In the genomic region with DNA sequence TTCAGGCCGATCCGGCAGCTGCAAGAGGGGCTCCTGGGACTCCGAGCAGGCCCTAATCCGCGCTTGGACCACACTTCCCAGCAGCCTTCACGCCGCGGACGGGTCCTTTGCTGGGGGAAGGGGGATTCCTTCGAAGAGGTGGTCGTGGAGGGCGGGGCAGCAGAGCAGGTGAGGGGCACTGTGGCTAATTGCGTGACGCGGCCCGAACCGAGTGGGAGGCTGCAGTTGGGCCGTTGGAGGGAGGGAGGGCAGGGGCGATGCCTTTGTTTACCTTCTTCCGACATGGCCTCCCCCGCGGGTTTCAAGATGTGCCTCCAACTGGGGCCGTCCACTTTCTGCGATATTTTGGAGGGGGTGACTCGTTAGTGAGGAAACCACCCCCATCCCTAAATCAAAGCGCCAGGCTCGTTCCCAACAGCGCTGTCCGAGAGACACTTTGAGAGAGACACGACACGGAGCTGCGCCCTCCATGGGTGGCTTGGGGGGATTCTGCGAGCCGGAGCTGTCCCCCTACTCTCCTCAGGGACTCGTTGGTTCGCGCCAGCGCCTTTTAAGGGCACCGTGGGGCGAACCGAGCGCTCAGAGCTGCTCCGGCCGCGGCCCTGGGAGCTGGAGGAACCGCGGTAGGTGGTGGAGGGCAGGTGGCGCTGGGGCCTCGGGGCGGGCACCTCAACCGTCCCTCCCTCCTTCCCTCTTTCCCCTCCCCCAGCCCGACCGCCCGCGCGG, we compare ENCODE assay signal across 1 cellular context.
TF ChIP-seq lines count a peak whose summit lies in the region.

A gene (plus strand): TSS at position 582 of the 726 bp plus-strand sequence. CDS start 3,070 bp downstream, outside the sequence.

TF ChIP-seq in HepG2, 621 proteins besides CTCF, POLR2A, EP300 and RAD21 (continued from another document and continues in another):
- TF ChIP-seq, protein P1, sequence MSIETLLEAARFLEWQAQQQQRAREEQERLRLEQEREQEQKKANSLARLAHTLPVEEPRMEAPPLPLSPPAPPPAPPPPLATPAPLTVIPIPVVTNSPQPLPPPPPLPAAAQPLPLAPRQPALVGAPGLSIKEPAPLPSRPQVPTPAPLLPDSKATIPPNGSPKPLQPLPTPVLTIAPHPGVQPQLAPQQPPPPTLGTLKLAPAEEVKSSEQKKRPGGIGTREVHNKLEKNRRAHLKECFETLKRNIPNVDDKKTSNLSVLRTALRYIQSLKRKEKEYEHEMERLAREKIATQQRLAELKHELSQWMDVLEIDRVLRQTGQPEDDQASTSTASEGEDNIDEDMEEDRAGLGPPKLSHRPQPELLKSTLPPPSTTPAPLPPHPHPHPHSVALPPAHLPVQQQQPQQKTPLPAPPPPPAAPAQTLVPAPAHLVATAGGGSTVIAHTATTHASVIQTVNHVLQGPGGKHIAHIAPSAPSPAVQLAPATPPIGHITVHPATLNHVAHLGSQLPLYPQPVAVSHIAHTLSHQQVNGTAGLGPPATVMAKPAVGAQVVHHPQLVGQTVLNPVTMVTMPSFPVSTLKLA (IDR thresholded peaks at IDR 0.05), result no peak
- TF ChIP-seq MAZ (IDR thresholded peaks at IDR 0.05; ENCODE audit: borderline replicate concordance, low read depth, low read length) (peak; percentile 79; the same call in 1 of the 2 replicates), MAZ (CRISPR knock-in tag; IDR thresholded peaks at IDR 0.05; ENCODE audit: low read depth) (peak; percentile 83), ZNF225 (CRISPR knock-in tag; IDR thresholded peaks at IDR 0.05) (no peak), TBP (CRISPR knock-in tag; IDR thresholded peaks at IDR 0.05) (peak; percentile 80; the same call in 1 of the 2 replicates), PRPF4 (IDR thresholded peaks at IDR 0.05; ENCODE audit: low read depth, low read length, poor library complexity, severe bottlenecking) (no peak), GPN1 (CRISPR knock-in tag; IDR thresholded peaks at IDR 0.05; ENCODE audit: borderline replicate concordance) (peak; percentile 91; the same call in 1 of the 2 replicates), HMG20B (CRISPR knock-in tag; conservative IDR thresholded peaks at IDR 0.05) (no peak), SIN3B (IDR thresholded peaks at IDR 0.05; ENCODE audit: low read length) (peak; percentile 42; the same call in 1 of the 2 replicates), ZNF605 (CRISPR knock-in tag; IDR thresholded peaks at IDR 0.05) (peak; percentile 72; the same call in 1 of the 2 replicates), CCDC6 (CRISPR knock-in tag; IDR thresholded peaks at IDR 0.05) (no peak; the same call in 1 of the 2 replicates), GATAD1 (CRISPR knock-in tag; IDR thresholded peaks at IDR 0.05) (peak; percentile 67), ZNF768 (CRISPR knock-in tag; IDR thresholded peaks at IDR 0.05) (peak; percentile 79), FOSL1 (CRISPR knock-in tag; IDR thresholded peaks at IDR 0.05; ENCODE audit: borderline replicate concordance) (no peak), ZNF33B (CRISPR knock-in tag; IDR thresholded peaks at IDR 0.05) (peak; percentile 70; the same call in 1 of the 2 replicates), IKZF4 (CRISPR knock-in tag; IDR thresholded peaks at IDR 0.05; ENCODE audit: borderline replicate concordance, low read depth, not compliant biosample characterization) (no peak), MAFK (conservative IDR thresholded peaks at IDR 0.05 in 1 of 2, IDR thresholded peaks at IDR 0.05 in 1 of 2; ENCODE audit: low read length in 2 of 2) (no peak), NCOA1 (CRISPR knock-in tag; IDR thresholded peaks at IDR 0.05) (no peak), KLF6 (CRISPR knock-in tag; IDR thresholded peaks at IDR 0.05) (peak; percentile 93), ZNF296 (CRISPR knock-in tag; conservative IDR thresholded peaks at IDR 0.05) (no peak), SATB2 (CRISPR knock-in tag; IDR thresholded peaks at IDR 0.05) (no peak), CBX2 (IDR thresholded peaks at IDR 0.05; ENCODE audit: low read depth, low read length) (no peak), CBX2 (CRISPR knock-in tag; IDR thresholded peaks at IDR 0.05; ENCODE audit: low read depth) (no peak), NR2F1 (CRISPR knock-in tag; IDR thresholded peaks at IDR 0.05) (no peak), ZBTB38 (CRISPR knock-in tag; IDR thresholded peaks at IDR 0.05) (peak; percentile 67), ZNF792 (CRISPR knock-in tag; IDR thresholded peaks at IDR 0.05) (0 out of 2 replicates have a peak, but pooled peaks have one; percentile 38), ZNF329 (CRISPR knock-in tag; IDR thresholded peaks at IDR 0.05; ENCODE audit: low read depth) (0 out of 2 replicates have a peak, but pooled peaks have one; percentile 60)
- TF ChIP-seq, protein P2, sequence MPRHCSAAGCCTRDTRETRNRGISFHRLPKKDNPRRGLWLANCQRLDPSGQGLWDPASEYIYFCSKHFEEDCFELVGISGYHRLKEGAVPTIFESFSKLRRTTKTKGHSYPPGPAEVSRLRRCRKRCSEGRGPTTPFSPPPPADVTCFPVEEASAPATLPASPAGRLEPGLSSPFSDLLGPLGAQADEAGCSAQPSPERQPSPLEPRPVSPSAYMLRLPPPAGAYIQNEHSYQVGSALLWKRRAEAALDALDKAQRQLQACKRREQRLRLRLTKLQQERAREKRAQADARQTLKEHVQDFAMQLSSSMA (CRISPR knock-in tag; IDR thresholded peaks at IDR 0.05), result 0 out of 2 replicates have a peak, but pooled peaks have one; percentile 61
- TF ChIP-seq, protein P3, sequence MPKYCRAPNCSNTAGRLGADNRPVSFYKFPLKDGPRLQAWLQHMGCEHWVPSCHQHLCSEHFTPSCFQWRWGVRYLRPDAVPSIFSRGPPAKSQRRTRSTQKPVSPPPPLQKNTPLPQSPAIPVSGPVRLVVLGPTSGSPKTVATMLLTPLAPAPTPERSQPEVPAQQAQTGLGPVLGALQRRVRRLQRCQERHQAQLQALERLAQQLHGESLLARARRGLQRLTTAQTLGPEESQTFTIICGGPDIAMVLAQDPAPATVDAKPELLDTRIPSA (CRISPR knock-in tag; IDR thresholded peaks at IDR 0.05; ENCODE audit: borderline replicate concordance), result no peak; the same call in 1 of the 2 replicates
- TF ChIP-seq, protein P4, sequence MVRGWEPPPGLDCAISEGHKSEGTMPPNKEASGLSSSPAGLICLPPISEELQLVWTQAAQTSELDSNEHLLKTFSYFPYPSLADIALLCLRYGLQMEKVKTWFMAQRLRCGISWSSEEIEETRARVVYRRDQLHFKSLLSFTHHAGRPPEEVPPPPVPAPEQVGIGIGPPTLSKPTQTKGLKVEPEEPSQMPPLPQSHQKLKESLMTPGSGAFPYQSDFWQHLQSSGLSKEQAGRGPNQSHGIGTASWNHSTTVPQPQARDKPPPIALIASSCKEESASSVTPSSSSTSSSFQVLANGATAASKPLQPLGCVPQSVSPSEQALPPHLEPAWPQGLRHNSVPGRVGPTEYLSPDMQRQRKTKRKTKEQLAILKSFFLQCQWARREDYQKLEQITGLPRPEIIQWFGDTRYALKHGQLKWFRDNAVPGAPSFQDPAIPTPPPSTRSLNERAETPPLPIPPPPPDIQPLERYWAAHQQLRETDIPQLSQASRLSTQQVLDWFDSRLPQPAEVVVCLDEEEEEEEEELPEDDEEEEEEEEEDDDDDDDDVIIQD (CRISPR knock-in tag; IDR thresholded peaks at IDR 0.05; ENCODE audit: low read depth), result 0 out of 2 replicates have a peak, but pooled peaks have one; percentile 30
- TF ChIP-seq, protein P5, sequence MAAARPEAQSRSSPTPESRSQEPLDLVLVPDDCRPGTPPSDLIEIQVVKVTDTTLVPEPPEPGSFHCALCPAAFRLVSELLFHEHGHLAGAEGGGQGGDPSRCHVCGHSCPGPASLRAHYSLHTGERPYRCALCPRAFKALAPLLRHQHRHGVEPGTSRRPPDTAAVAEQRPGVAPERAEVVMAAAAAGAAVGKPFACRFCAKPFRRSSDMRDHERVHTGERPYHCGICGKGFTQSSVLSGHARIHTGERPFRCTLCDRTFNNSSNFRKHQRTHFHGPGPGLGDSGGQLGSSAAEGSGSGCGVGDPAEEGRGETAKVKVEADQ (CRISPR knock-in tag; IDR thresholded peaks at IDR 0.05; ENCODE audit: borderline replicate concordance), result no peak
- TF ChIP-seq, protein P6, sequence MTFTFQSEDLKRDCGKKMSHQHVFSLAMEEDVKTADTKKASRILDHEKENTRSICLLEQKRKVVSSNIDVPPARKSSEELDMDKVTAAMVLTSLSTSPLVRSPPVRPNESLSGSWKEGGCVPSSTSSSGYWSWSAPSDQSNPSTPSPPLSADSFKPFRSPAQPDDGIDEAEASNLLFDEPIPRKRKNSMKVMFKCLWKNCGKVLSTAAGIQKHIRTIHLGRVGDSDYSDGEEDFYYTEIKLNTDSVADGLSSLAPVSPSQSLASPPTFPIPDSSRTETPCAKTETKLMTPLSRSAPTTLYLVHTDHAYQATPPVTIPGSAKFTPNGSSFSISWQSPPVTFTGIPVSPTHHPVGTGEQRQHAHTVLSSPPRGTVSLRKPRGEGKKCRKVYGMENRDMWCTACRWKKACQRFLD (CRISPR knock-in tag; IDR thresholded peaks at IDR 0.05; ENCODE audit: borderline replicate concordance), result no peak
- TF ChIP-seq, protein P7, sequence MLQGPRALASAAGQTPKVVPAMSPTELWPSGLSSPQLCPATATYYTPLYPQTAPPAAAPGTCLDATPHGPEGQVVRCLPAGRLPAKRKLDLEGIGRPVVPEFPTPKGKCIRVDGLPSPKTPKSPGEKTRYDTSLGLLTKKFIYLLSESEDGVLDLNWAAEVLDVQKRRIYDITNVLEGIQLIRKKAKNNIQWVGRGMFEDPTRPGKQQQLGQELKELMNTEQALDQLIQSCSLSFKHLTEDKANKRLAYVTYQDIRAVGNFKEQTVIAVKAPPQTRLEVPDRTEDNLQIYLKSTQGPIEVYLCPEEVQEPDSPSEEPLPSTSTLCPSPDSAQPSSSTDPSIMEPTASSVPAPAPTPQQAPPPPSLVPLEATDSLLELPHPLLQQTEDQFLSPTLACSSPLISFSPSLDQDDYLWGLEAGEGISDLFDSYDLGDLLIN (CRISPR knock-in tag; IDR thresholded peaks at IDR 0.05; ENCODE audit: borderline replicate concordance), result 0 out of 2 replicates have a peak, but pooled peaks have one; percentile 76
- TF ChIP-seq, protein P8, sequence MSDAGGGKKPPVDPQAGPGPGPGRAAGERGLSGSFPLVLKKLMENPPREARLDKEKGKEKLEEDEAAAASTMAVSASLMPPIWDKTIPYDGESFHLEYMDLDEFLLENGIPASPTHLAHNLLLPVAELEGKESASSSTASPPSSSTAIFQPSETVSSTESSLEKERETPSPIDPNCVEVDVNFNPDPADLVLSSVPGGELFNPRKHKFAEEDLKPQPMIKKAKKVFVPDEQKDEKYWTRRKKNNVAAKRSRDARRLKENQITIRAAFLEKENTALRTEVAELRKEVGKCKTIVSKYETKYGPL (CRISPR knock-in tag; IDR thresholded peaks at IDR 0.05), result no peak
- TF ChIP-seq, protein P9, sequence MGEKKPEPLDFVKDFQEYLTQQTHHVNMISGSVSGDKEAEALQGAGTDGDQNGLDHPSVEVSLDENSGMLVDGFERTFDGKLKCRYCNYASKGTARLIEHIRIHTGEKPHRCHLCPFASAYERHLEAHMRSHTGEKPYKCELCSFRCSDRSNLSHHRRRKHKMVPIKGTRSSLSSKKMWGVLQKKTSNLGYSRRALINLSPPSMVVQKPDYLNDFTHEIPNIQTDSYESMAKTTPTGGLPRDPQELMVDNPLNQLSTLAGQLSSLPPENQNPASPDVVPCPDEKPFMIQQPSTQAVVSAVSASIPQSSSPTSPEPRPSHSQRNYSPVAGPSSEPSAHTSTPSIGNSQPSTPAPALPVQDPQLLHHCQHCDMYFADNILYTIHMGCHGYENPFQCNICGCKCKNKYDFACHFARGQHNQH (CRISPR knock-in tag; IDR thresholded peaks at IDR 0.05), result peak; percentile 72
- TF ChIP-seq, protein P10, sequence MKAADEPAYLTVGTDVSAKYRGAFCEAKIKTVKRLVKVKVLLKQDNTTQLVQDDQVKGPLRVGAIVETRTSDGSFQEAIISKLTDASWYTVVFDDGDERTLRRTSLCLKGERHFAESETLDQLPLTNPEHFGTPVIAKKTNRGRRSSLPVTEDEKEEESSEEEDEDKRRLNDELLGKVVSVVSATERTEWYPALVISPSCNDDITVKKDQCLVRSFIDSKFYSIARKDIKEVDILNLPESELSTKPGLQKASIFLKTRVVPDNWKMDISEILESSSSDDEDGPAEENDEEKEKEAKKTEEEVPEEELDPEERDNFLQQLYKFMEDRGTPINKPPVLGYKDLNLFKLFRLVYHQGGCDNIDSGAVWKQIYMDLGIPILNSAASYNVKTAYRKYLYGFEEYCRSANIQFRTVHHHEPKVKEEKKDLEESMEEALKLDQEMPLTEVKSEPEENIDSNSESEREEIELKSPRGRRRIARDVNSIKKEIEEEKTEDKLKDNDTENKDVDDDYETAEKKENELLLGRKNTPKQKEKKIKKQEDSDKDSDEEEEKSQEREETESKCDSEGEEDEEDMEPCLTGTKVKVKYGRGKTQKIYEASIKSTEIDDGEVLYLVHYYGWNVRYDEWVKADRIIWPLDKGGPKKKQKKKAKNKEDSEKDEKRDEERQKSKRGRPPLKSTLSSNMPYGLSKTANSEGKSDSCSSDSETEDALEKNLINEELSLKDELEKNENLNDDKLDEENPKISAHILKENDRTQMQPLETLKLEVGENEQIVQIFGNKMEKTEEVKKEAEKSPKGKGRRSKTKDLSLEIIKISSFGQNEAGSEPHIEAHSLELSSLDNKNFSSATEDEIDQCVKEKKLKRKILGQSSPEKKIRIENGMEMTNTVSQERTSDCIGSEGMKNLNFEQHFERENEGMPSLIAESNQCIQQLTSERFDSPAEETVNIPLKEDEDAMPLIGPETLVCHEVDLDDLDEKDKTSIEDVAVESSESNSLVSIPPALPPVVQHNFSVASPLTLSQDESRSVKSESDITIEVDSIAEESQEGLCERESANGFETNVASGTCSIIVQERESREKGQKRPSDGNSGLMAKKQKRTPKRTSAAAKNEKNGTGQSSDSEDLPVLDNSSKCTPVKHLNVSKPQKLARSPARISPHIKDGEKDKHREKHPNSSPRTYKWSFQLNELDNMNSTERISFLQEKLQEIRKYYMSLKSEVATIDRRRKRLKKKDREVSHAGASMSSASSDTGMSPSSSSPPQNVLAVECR (CRISPR knock-in tag; IDR thresholded peaks at IDR 0.05; ENCODE audit: borderline replicate concordance), result peak; percentile 69; the same call in 1 of the 2 replicates
- TF ChIP-seq, protein P11, sequence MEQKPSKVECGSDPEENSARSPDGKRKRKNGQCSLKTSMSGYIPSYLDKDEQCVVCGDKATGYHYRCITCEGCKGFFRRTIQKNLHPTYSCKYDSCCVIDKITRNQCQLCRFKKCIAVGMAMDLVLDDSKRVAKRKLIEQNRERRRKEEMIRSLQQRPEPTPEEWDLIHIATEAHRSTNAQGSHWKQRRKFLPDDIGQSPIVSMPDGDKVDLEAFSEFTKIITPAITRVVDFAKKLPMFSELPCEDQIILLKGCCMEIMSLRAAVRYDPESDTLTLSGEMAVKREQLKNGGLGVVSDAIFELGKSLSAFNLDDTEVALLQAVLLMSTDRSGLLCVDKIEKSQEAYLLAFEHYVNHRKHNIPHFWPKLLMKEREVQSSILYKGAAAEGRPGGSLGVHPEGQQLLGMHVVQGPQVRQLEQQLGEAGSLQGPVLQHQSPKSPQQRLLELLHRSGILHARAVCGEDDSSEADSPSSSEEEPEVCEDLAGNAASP (CRISPR knock-in tag; IDR thresholded peaks at IDR 0.05; ENCODE audit: borderline replicate concordance), result peak; percentile 83
